Comparison of ENCODE assay signal across 19 cellular contexts in the genomic region with DNA sequence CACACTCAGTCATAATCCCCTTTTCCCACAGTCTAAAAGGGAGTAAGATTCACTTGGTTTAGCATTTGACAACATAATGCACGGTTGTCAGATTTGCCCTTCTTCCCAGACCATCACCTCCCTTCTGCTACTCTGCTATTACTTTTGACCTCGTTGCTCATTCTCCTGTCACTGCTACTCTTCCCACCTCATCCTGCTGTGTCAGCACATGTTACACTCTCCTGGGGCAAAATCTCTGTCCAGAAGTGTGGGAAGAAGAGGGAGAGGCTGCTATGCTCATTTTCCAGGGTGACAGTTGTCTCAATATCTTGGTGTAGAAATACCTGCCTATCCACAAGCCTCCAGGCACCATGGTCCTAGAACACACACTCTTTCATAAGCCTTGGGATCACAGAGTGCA.
A peak's percentile ranks its signal among the peaks of the same experiment; 100 is the strongest.
DNase-seq lines count a peak whose midpoint lies in the region; ATAC-seq, FAIRE-seq and TF ChIP-seq lines count a peak whose summit lies in the region.
"Had no signal": no experiment of that assay in that cellular context is flagged by ENCODE, and none has a peak within 500 bp of the region (broad histone marks: within the 10 kb centered on the region; RNA-seq: fewer than 3 reads in every experiment).

No MANE protein-coding gene starts in this region.

- H3K27ac ChIP-seq in HepG2 (ENCODE audit: extremely low read length, insufficient read depth, low read length) = no peak overlapping the region
- no peak overlapping the region for H3K27ac ChIP-seq in right lobe of liver

- TF ChIP-seq CTCF in HepG2 (CRISPR knock-in tag; IDR thresholded peaks at IDR 0.05) (no peak), right lobe of liver (IDR thresholded peaks at IDR 0.05) (no peak)

- peaks cover 2% of the 10 kb centered on the region for H3K4me1 Mint-ChIP-seq in stimulated activated memory B cell treated with anti-CD40 and anti-IgM and Interleukin-4, amounts not matched to agents 10 μg/mL and 1 μg/mL and 100 μg/mL, for 72 hours
- H3K4me1 Mint-ChIP-seq: CD4-positive, alpha-beta memory T cell had no signal

- TF ChIP-seq POLR2A in HepG2 (IDR thresholded peaks at IDR 0.05; ENCODE audit: insufficient read depth in 1 of 2, low read depth in 2 of 2, low read length in 2 of 2) (no peak), right lobe of liver (IDR thresholded peaks at IDR 0.05) (no peak)

- H3K79me2 ChIP-seq in HepG2 (ENCODE audit: insufficient read depth, low read length) = no peaks in the 10 kb centered on the region

- no peak overlapping the region for H2AFZ ChIP-seq in HepG2 (ENCODE audit: low read length)

- whole genome bisulfite sequencing in HepG2 (ENCODE audit: low lambda C conversion rate) = 85% methylated on average over 2 of the region's 2 CpGs
- 93% methylated on average over 2 of the region's 2 CpGs for WGBS in right lobe of liver (ENCODE audit: insufficient coverage, low coverage, low lambda C conversion rate, missing lambda C conversion rate)

- H3K36me3 ChIP-seq in HepG2 (replicated peaks in 1 of 2; ENCODE audit: control insufficient read depth in 1 of 2, insufficient read depth in 2 of 2, low read length in 2 of 2) (no peaks in the 10 kb centered on the region), right lobe of liver (no peaks in the 10 kb centered on the region)
- H3K36me3 ChIP-seq: HAP-1 had no signal

- DNase-seq in HepG2 (ENCODE audit: low spot score) (no peak), right lobe of liver (no peak), NCI-H2227 treated with DMSO at 0.1 percent for 48 hours (lab: John Stamatoyannopoulos, UW) (peak; percentile 60), kidney glomerular epithelial cell (lab: John Stamatoyannopoulos, UW) (peak; percentile 40), NCI-H524 (lab: John Stamatoyannopoulos, UW) (no peak)
- DNase-seq: 8988T; C1 segment of cervical spinal cord; Calu3; CD4-positive, alpha-beta memory T cell; COR-L47; DND-41; GOT3; HFFc6 had no signal

- intact Hi-C loops in HepG2 (cut with micrococcal nuclease; ENCODE audit: unreplicated experiment) (no loop called here), right lobe of liver (cut with DNase I) (no loop called here)

- H3K9ac ChIP-seq in HepG2 (ENCODE audit: insufficient read depth, low read depth, low read length) = no peak overlapping the region

- BruUV-seq in HepG2 (replicated peaks; lab: Mats Ljungman, UMichigan) = no TSS peak

- no peaks in the 10 kb centered on the region for H4K20me1 ChIP-seq in HepG2 (ENCODE audit: insufficient read depth, low read length)

- no peak overlapping the region for H3K4me2 ChIP-seq in HepG2 (ENCODE audit: low read depth, low read length)

- no peak overlapping the region for H3K27ac Mint-ChIP-seq in stimulated activated memory B cell treated with anti-CD40 and anti-IgM and Interleukin-4, amounts not matched to agents 10 μg/mL and 1 μg/mL and 100 μg/mL, for 72 hours
- H3K27ac Mint-ChIP-seq: CD4-positive, alpha-beta memory T cell; HFFc6 had no signal

- peaks cover 6% of the 10 kb centered on the region for H3K9me3 Mint-ChIP-seq in stimulated activated memory B cell treated with anti-CD40 and anti-IgM and Interleukin-4, amounts not matched to agents 10 μg/mL and 1 μg/mL and 100 μg/mL, for 72 hours

- no peak for FAIRE-seq in HepG2 (lab: Jason Lieb, UNC)
- FAIRE-seq: G401.6, GM12892, H54 had no signal

- H3K27me3 Mint-ChIP-seq in stimulated activated memory B cell treated with anti-CD40 and anti-IgM and Interleukin-4, amounts not matched to agents 10 μg/mL and 1 μg/mL and 100 μg/mL, for 72 hours = no peaks in the 10 kb centered on the region

- POLR2A ChIA-PET in HepG2 (lab: Yijun Ruan, JAX) = no interaction called here

- no peak overlapping the region for H3K4me3 Mint-ChIP-seq in stimulated activated memory B cell treated with anti-CD40 and anti-IgM and Interleukin-4, amounts not matched to agents 10 μg/mL and 1 μg/mL and 100 μg/mL, for 72 hours
- H3K4me3 Mint-ChIP-seq: CD4-positive, alpha-beta memory T cell; HFFc6 had no signal

- no peaks in the 10 kb centered on the region for H3K27me3 ChIP-seq in HepG2 (ENCODE audit: control insufficient read depth in 1 of 2, insufficient read depth in 2 of 2, low read length in 2 of 2)
- no peaks in the 10 kb centered on the region for H3K27me3 ChIP-seq in right lobe of liver

- H3K36me3 Mint-ChIP-seq in stimulated activated memory B cell treated with anti-CD40 and anti-IgM and Interleukin-4, amounts not matched to agents 10 μg/mL and 1 μg/mL and 100 μg/mL, for 72 hours = no peaks in the 10 kb centered on the region
- H3K36me3 Mint-ChIP-seq: CD4-positive, alpha-beta memory T cell had no signal

- no peak for TF ChIP-seq EP300 in HepG2 (IDR thresholded peaks at IDR 0.05; ENCODE audit: low read depth in 2 of 2, low read length in 2 of 2)
- TF ChIP-seq EP300 in HepG2 (CRISPR knock-in tag; IDR thresholded peaks at IDR 0.05; ENCODE audit: borderline replicate concordance) = no peak

- H3K9me3 ChIP-seq in HepG2 (ENCODE audit: low read length) (0 out of 2 replicates have a peak, but pooled peaks cover 4% of the 10 kb centered on the region), right lobe of liver (no peaks in the 10 kb centered on the region)
- H3K9me3 ChIP-seq: HAP-1 had no signal

- TF ChIP-seq RAD21 in HepG2 (CRISPR knock-in tag; IDR thresholded peaks at IDR 0.05) = no peak

- H3K4me1 ChIP-seq in HepG2 (ENCODE audit: insufficient read depth, low read length) (peaks cover 32% of the 10 kb centered on the region), right lobe of liver (peaks cover 0 to 18% (median 5%) of the 10 kb centered on the region in 4 donors)
- H3K4me1 ChIP-seq: HAP-1 had no signal

- CTCF ChIA-PET in HepG2 (lab: Yijun Ruan, JAX; ENCODE audit: low intra/inter-chr PET ratio, low total read pairs) = no interaction called here

- ATAC-seq in HepG2 (no peak), right lobe of liver (no peak), HG02763 (IDR thresholded peaks at IDR 0.05; ENCODE audit: unreplicated experiment) (no peak)
- no peak for ATAC-seq in stimulated activated memory B cell treated with anti-CD40 and anti-IgM and Interleukin-4, amounts not matched to agents 10 μg/mL and 1 μg/mL and 100 μg/mL, for 72 hours

- H3K4me3 ChIP-seq in HepG2 (replicated peaks in 1 of 3; ENCODE audit: insufficient read depth in 1 of 3, low read depth in 2 of 3, low read length in 3 of 3) (no peak overlapping the region), right lobe of liver (no peak overlapping the region)
- H3K4me3 ChIP-seq: HAP-1 had no signal

- in situ Hi-C loops in HepG2 (cut with HindIII; ENCODE audit: extremely low pct_ligation_motif_present, low pct_unique_long_range_greater_than_20kb) = no loop called here

TF ChIP-seq in HepG2, 621 proteins besides CTCF, POLR2A, EP300 and RAD21:
- TF ChIP-seq CREB3 (CRISPR knock-in tag; IDR thresholded peaks at IDR 0.05) = no peak
- no peak for TF ChIP-seq ZNF777 (CRISPR knock-in tag; IDR thresholded peaks at IDR 0.05)
- TF ChIP-seq MAFF (IDR thresholded peaks at IDR 0.05; ENCODE audit: low read depth, low read length) = peak; percentile 77
- TF ChIP-seq MAFK (conservative IDR thresholded peaks at IDR 0.05 in 1 of 2, IDR thresholded peaks at IDR 0.05 in 1 of 2; ENCODE audit: low read length in 2 of 2) = peak; percentile 65 to 76

Comparison
In these comparisons a context has a peak if more than half of its experiments do, and no peak if none do; other contexts are left out.
1. DNase-seq: peak in NCI-H2227 treated with DMSO at 0.1 percent for 48 hours (single experiment) and kidney glomerular epithelial cell (single experiment); none in HepG2 (single experiment), right lobe of liver (0 of 3) and NCI-H524 (0 of 2).